31 cellular contexts compared by ENCODE assay signal in the genomic region with DNA sequence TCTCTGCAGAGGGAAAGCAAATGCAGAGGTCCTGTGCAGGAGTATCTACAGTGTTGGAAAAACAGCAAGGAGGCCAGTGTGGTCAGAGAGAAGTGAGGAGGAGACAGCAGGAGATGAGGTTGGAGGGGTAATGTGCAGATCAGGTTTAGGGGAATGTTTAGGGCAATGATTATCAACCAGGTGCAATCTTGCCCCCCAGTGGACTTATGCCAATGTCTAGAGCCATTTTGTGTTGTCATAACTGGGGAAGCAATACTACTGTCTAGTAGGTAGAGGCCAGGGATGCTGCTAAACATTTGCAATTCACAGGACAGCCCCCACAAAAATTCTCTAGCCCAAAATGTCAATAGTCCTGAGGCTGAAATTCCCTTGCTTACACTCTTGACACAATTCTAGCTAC.
"Had no signal": no experiment of that assay in that cellular context is flagged by ENCODE, and none has a peak within 500 bp of the region (broad histone marks: within the 10 kb centered on the region; RNA-seq: fewer than 3 reads in every experiment).

No MANE protein-coding gene starts in this region.

- H3K27ac Mint-ChIP-seq: activated CD4-positive, alpha-beta T cell treated with anti-CD3 and anti-CD28 coated beads, Interleukin-2, amount 10 ng/mL, durations not matched to agents 7 days and 5 days; activated CD8-positive, alpha-beta T cell treated with anti-CD3 and anti-CD28 coated beads for 36 hours; activated naive CD8-positive, alpha-beta T cell; activated T-cell treated with anti-CD3 and anti-CD28 coated beads, Interleukin-2, amount 50 U/mL, for 72 hours; dendritic cell treated with granulocyte-macrophage colony-stimulating factor and Interleukin-4, amounts not matched to agents 40 ng/mL and 50 ng/mL, for 4 days; nephron; progenitor cell of endocrine pancreas; stimulated activated naive CD8-positive, alpha-beta T cell treated with anti-CD3 and anti-CD28 coated beads, Interleukin-15, amount 100 ng/mL, for 72 hours; T-helper 17 cell had no signal

- H3K4me3 Mint-ChIP-seq: activated CD4-positive, alpha-beta T cell treated with anti-CD3 and anti-CD28 coated beads, Interleukin-2, amount 10 ng/mL, durations not matched to agents 7 days and 5 days; activated CD8-positive, alpha-beta T cell treated with anti-CD3 and anti-CD28 coated beads for 36 hours; activated naive CD8-positive, alpha-beta T cell; activated T-cell treated with anti-CD3 and anti-CD28 coated beads, Interleukin-2, amount 50 U/mL, for 72 hours; central memory CD8-positive, alpha-beta T cell; dendritic cell treated with granulocyte-macrophage colony-stimulating factor and Interleukin-4, amounts not matched to agents 40 ng/mL and 50 ng/mL, for 4 days; nephron; stimulated activated naive CD8-positive, alpha-beta T cell treated with anti-CD3 and anti-CD28 coated beads, Interleukin-15, amount 100 ng/mL, for 72 hours; T-helper 17 cell had no signal

- H3K36me3 ChIP-seq: neutrophil, ovary, right lobe of liver, WERI-Rb-1 had no signal

- H3K9me3 ChIP-seq: esophagus squamous epithelium, left ventricle myocardium inferior, mucosa of descending colon, neutrophil, ovary, right lobe of liver, upper lobe of left lung had no signal

- DNase-seq: activated CD4-positive, alpha-beta T cell treated with anti-CD3 and anti-CD28 coated beads, Interleukin-2, amount 10 ng/mL, durations not matched to agents 7 days and 5 days; activated CD4-positive, CD25-positive, alpha-beta regulatory T cell treated with anti-CD3 and anti-CD28 coated beads, Interleukin-2, amount 50 U/mL, for 72 hours; activated CD8-positive, alpha-beta T cell treated with anti-CD3 and anti-CD28 coated beads for 36 hours; activated naive CD4-positive, alpha-beta T cell; activated T-cell treated with anti-CD3 and anti-CD28 coated beads for 4 hours; activated T-cell treated with anti-CD3 and anti-CD28 coated beads, Interleukin-2, amount 50 U/mL, for 72 hours; anterior cingulate cortex; effector CD4-positive, alpha-beta T cell; esophagus squamous epithelium; foreskin melanocyte; glutamatergic neuron; left ventricle myocardium inferior; mucosa of descending colon; ovary; right lobe of liver; stimulated activated CD4-positive, alpha-beta T cell treated with anti-CD3 and anti-CD28 coated beads, Interleukin-12 subunit alpha, Interleukin-12 subunit beta, amount 100 ng/mL, for 4 hours; stimulated activated CD4-positive, alpha-beta T cell treated with anti-CD3 and anti-CD28 coated beads, Interleukin-4, amount 100 ng/mL, for 1 hour; stimulated activated naive CD8-positive, alpha-beta T cell treated with anti-CD3 and anti-CD28 coated beads, Interleukin-15, amount 100 ng/mL, for 72 hours; substantia nigra; T-helper 17 cell; T1000; upper lobe of left lung; WERI-Rb-1 had no signal

- H3K9me3 Mint-ChIP-seq: activated CD4-positive, alpha-beta T cell treated with anti-CD3 and anti-CD28 coated beads, Interleukin-2, amount 10 ng/mL, durations not matched to agents 7 days and 5 days; activated CD8-positive, alpha-beta T cell treated with anti-CD3 and anti-CD28 coated beads for 36 hours; central memory CD8-positive, alpha-beta T cell; dendritic cell treated with granulocyte-macrophage colony-stimulating factor and Interleukin-4, amounts not matched to agents 40 ng/mL and 50 ng/mL, for 4 days; nephron; stimulated activated naive CD8-positive, alpha-beta T cell treated with anti-CD3 and anti-CD28 coated beads, Interleukin-15, amount 100 ng/mL, for 72 hours had no signal

- H3K4me1 Mint-ChIP-seq: activated CD4-positive, alpha-beta T cell treated with anti-CD3 and anti-CD28 coated beads, Interleukin-2, amount 10 ng/mL, durations not matched to agents 7 days and 5 days; central memory CD8-positive, alpha-beta T cell; nephron; stimulated activated naive CD8-positive, alpha-beta T cell treated with anti-CD3 and anti-CD28 coated beads, Interleukin-15, amount 100 ng/mL, for 72 hours had no signal

- H3K27ac ChIP-seq: epithelial cell of prostate, esophagus squamous epithelium, left ventricle myocardium inferior, neutrophil, ovary, right lobe of liver, upper lobe of left lung, WERI-Rb-1 had no signal

- H3K4me1 ChIP-seq: esophagus squamous epithelium, left ventricle myocardium inferior, right lobe of liver, upper lobe of left lung had no signal

- ATAC-seq: activated CD8-positive, alpha-beta T cell treated with anti-CD3 and anti-CD28 coated beads for 36 hours; activated T-cell treated with anti-CD3 and anti-CD28 coated beads, Interleukin-2, amount 50 U/mL, for 72 hours; mucosa of descending colon; right lobe of liver; stimulated activated naive CD8-positive, alpha-beta T cell treated with anti-CD3 and anti-CD28 coated beads, Interleukin-15, amount 100 ng/mL, for 72 hours; T-helper 17 cell had no signal

- H3K4me3 ChIP-seq: esophagus squamous epithelium, left ventricle myocardium inferior, lung, mucosa of descending colon, ovary, right lobe of liver, upper lobe of left lung had no signal

- H3K27me3 Mint-ChIP-seq: activated CD4-positive, alpha-beta T cell treated with anti-CD3 and anti-CD28 coated beads, Interleukin-2, amount 10 ng/mL, durations not matched to agents 7 days and 5 days; activated CD8-positive, alpha-beta T cell treated with anti-CD3 and anti-CD28 coated beads for 36 hours; activated naive CD8-positive, alpha-beta T cell; central memory CD8-positive, alpha-beta T cell; dendritic cell treated with granulocyte-macrophage colony-stimulating factor and Interleukin-4, amounts not matched to agents 40 ng/mL and 50 ng/mL, for 4 days; progenitor cell of endocrine pancreas; T-helper 17 cell had no signal

- H3K27me3 ChIP-seq: esophagus squamous epithelium, neutrophil, ovary, right lobe of liver, upper lobe of left lung had no signal
